Comparison of ENCODE assay signal across 8 cellular contexts in genomic region chr3:179347108-179347382, GRCh38. TPM values are rescaled to one million over a fixed set of nuclear protein-coding genes. Genes with fewer than 3 reads are reported as not detected.
DNase-seq lines count a peak whose midpoint lies in the region; ATAC-seq and TF ChIP-seq lines count a peak whose summit lies in the region.

No MANE protein-coding gene starts in this region.

- no peak overlapping the region for H3K9ac ChIP-seq in mesendoderm (ENCODE audit: low read length)

- H2BK5ac ChIP-seq in mesendoderm (ENCODE audit: low read length) = no peak overlapping the region

- no peak overlapping the region for H2BK120ac ChIP-seq in mesendoderm (ENCODE audit: low read depth, low read length)

- H3K79me2 ChIP-seq in mesendoderm (ENCODE audit: control insufficient read depth, insufficient read depth, low read length) = no peaks in the 10 kb centered on the region

- H3K23ac ChIP-seq in mesendoderm (ENCODE audit: low read length) = no peak overlapping the region

- no peak overlapping the region for H3K27ac Mint-ChIP-seq in activated naive CD4-positive, alpha-beta T cell treated with anti-CD3 and anti-CD28 coated beads, Interleukin-2, amount 10 ng/mL, durations not matched to agents 7 days and 5 days

- peaks cover 3% of the 10 kb centered on the region for H3K79me1 ChIP-seq in mesendoderm (ENCODE audit: low read length)

- H3K27me3 ChIP-seq in mesendoderm (ENCODE audit: insufficient read depth, low read length, poor library complexity) = no peaks in the 10 kb centered on the region
- no peaks in the 10 kb centered on the region for H3K27me3 ChIP-seq in vagina

- H3K9me3 Mint-ChIP-seq in activated naive CD4-positive, alpha-beta T cell treated with anti-CD3 and anti-CD28 coated beads, Interleukin-2, amount 10 ng/mL, durations not matched to agents 7 days and 5 days = no peaks in the 10 kb centered on the region

- no peak overlapping the region for H2AK5ac ChIP-seq in mesendoderm (ENCODE audit: low read length)

- H3K4me3 ChIP-seq in cardiac fibroblast (replicated peaks in 1 of 2; ENCODE audit: low read depth in 2 of 2, low read length in 2 of 2) (peak overlapping the region; percentile 76 to 89), mesendoderm (ENCODE audit: low read length) (no peak overlapping the region), vagina (peak overlapping the region; percentile 92 to 95)

- no peak overlapping the region for H4K5ac ChIP-seq in mesendoderm (ENCODE audit: low read length)

- peaks cover 14% of the 10 kb centered on the region for H3K36me3 Mint-ChIP-seq in activated naive CD4-positive, alpha-beta T cell treated with anti-CD3 and anti-CD28 coated beads, Interleukin-2, amount 10 ng/mL, durations not matched to agents 7 days and 5 days

- peak overlapping the region; percentile 94 for H3K4me3 Mint-ChIP-seq in activated naive CD4-positive, alpha-beta T cell treated with anti-CD3 and anti-CD28 coated beads, Interleukin-2, amount 10 ng/mL, durations not matched to agents 7 days and 5 days

- H3K56ac ChIP-seq in mesendoderm (ENCODE audit: low read length) = peak overlapping the region; percentile 86

- H3K4ac ChIP-seq in mesendoderm (ENCODE audit: low read depth, low read length) = peak overlapping the region; percentile 8

- intact Hi-C loops in vagina (cut with DNase I) = no loop called here

- TF ChIP-seq CTCF in cardiac fibroblast (IDR thresholded peaks at IDR 0.05; ENCODE audit: low read depth, low read length) (no peak), vagina (IDR thresholded peaks at IDR 0.05) (no peak)

- H3K9me3 ChIP-seq in vagina = no peaks in the 10 kb centered on the region

- no peak for ATAC-seq in GM21423 (IDR thresholded peaks at IDR 0.05; ENCODE audit: unreplicated experiment)

- H3K36me3 ChIP-seq in mesendoderm (ENCODE audit: control insufficient read depth, insufficient read depth, low read length) (no peaks in the 10 kb centered on the region), vagina (peaks cover 0 to 13% of the 10 kb centered on the region in 2 donors)

- WGBS in mesendoderm (ENCODE audit: extremely low coverage, insufficient coverage, low lambda C conversion rate) = no CpG with 5 or more reads among the region's 12 CpGs

- peak overlapping the region; percentile 68 for H4K8ac ChIP-seq in mesendoderm (ENCODE audit: low read depth, low read length)

- H3K4me1 ChIP-seq in mesendoderm (ENCODE audit: control insufficient read depth, low read depth, low read length) (peaks cover 2% of the 10 kb centered on the region), vagina (peaks cover 17% of the 10 kb centered on the region)

- no peak overlapping the region for H2BK15ac ChIP-seq in mesendoderm (replicated peaks; ENCODE audit: low read depth)

- H3K18ac ChIP-seq in mesendoderm (ENCODE audit: low read length) = no peak overlapping the region

- CTCF ChIA-PET in activated naive CD4-positive, alpha-beta T cell treated with anti-CD3 and anti-CD28 coated beads, Interleukin-2, amount 10 ng/mL, durations not matched to agents 7 days and 5 days (lab: Charles Lee) = interaction anchor here (1.2 to 2.2 kb wide), 4 partner anchors 22 to 216 kb away, joined by 3 to 8 read pairs (median 4); no protein-coding TSS in a partner anchor

- no peak for TF ChIP-seq POLR2A in vagina (IDR thresholded peaks at IDR 0.05)

- H3K27ac ChIP-seq in mesendoderm (ENCODE audit: low read depth, low read length) (no peak overlapping the region), vagina (peak overlapping the region; percentile 87)

- H3K4me1 Mint-ChIP-seq in activated naive CD4-positive, alpha-beta T cell treated with anti-CD3 and anti-CD28 coated beads, Interleukin-2, amount 10 ng/mL, durations not matched to agents 7 days and 5 days = peaks cover 18% of the 10 kb centered on the region

- no peak overlapping the region for H3K4me2 ChIP-seq in mesendoderm (ENCODE audit: low read length)

- DNase-seq in activated naive CD4-positive, alpha-beta T cell treated with anti-CD3 and anti-CD28 coated beads, Interleukin-2, amount 10 ng/mL, durations not matched to agents 7 days and 5 days = peak; percentile 23
- DNase-seq in activated naive CD4-positive, alpha-beta T cell treated with Interleukin-2 at 50 U/mL for 16 hours = no peak
- DNase-seq in cardiac fibroblast (ENCODE audit: low read depth in 2 of 2) (no peak), mesendoderm (no peak), vagina (ENCODE audit: extremely low spot score in 2 of 2) (no peak), NCI-H2107 treated with DMSO at 0.1 percent for 48 hours (lab: John Stamatoyannopoulos, UW; ENCODE audit: unreplicated experiment) (no peak), midbrain (lab: John Stamatoyannopoulos, UW) (no peak)

- H3K27me3 Mint-ChIP-seq in activated naive CD4-positive, alpha-beta T cell treated with anti-CD3 and anti-CD28 coated beads, Interleukin-2, amount 10 ng/mL, durations not matched to agents 7 days and 5 days = no peaks in the 10 kb centered on the region

RNA-seq across cellular contexts. Expression of gene MFN1, which starts 0.5 kb away (rescaled TPM):
- polyA plus RNA-seq in mesendoderm (2013, experiment 1 of 2) = 10.8 TPM
- 11.2 TPM for polyA plus RNA-seq in mesendoderm (2013, experiment 2 of 2)
- total RNA-seq in vagina = 33.1 TPM

RNA-seq across cellular contexts. Expression of gene ZNF639, which starts 24.2 kb away (rescaled TPM):
- polyA plus RNA-seq in mesendoderm (2013, experiment 1 of 2) = 39.6 TPM
- 39.0 TPM for polyA plus RNA-seq in mesendoderm (2013, experiment 2 of 2)
- total RNA-seq in vagina = 37.3 TPM
